In the genomic region with DNA sequence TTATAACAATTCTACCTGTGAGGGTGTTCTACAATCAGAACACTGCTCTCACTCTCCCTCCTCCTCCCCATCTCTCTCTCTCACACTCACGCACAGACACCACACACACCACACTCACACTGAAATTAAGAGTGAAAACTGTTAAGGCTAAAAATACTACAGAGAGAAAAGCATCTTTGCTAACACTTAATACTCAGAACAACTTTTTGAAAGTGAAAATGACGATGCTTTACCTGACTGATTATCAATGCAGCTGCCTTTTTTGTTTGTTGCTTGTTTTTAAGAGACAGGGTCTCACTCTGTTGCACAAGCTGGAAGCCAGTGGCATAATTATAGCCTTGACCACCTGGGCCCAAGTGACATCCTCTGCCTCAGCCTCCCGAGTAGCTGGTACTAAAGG, we compare ENCODE assay signal across 12 cellular contexts.
DNase-seq lines count a peak whose midpoint lies in the region; ATAC-seq and TF ChIP-seq lines count a peak whose summit lies in the region.
"Had no signal": no experiment of that assay in that cellular context is flagged by ENCODE, and none has a peak within 500 bp of the region (broad histone marks: within the 10 kb centered on the region; RNA-seq: fewer than 3 reads in every experiment).

No MANE protein-coding gene starts in this region.

- 78 to 87% methylated on average over 3 of the region's 3 CpGs for WGBS in esophagus squamous epithelium, 2 donors

- CTCF ChIA-PET in RWPE1 (lab: Yijun Ruan, JAX): interaction anchor here (0.6 to 1.0 kb wide), 3 partner anchors 11 to 64 kb away, joined by 3 read pairs; no protein-coding TSS in a partner anchor

- ATAC-seq in GM19452 (IDR thresholded peaks at IDR 0.05; ENCODE audit: unreplicated experiment) (peak; percentile 42), HG02973 (IDR thresholded peaks at IDR 0.05; ENCODE audit: unreplicated experiment) (peak; percentile 47)

- peak overlapping the region; percentile 73 for H3K4me3 ChIP-seq in DOHH2 (ENCODE audit: low read length)
- H3K4me3 ChIP-seq in esophagus squamous epithelium: no peak overlapping the region
- no peak overlapping the region for H3K4me3 ChIP-seq in ascending aorta

- no peaks in the 10 kb centered on the region for H3K27me3 ChIP-seq in DOHH2 (ENCODE audit: control insufficient read depth, low read length)
- no peaks in the 10 kb centered on the region for H3K27me3 ChIP-seq in esophagus squamous epithelium
- H3K27me3 ChIP-seq in ascending aorta: no peaks in the 10 kb centered on the region

- H3K9me3 ChIP-seq in DOHH2 (ENCODE audit: control insufficient read depth, insufficient read depth, low read length) (no peaks in the 10 kb centered on the region; the same call in 1 of the 2 replicates), esophagus squamous epithelium (no peaks in the 10 kb centered on the region), ascending aorta (no peaks in the 10 kb centered on the region)

- H3K27ac ChIP-seq in DOHH2 (ENCODE audit: low read depth, low read length) (peak overlapping the region; percentile 100), RWPE1 (peak overlapping the region; percentile 88), esophagus squamous epithelium (no peak overlapping the region), ascending aorta (peak overlapping the region in 1 of 2 donors; percentile 5)
- H3K27ac ChIP-seq: VCaP had no signal

- DNase-seq in RWPE1 (ENCODE audit: low spot score): no peak
- DNase-seq in NCI-H510A treated with DMSO at 0.1 percent for 48 hours (lab: John Stamatoyannopoulos, UW): no peak
- DNase-seq in NCI-H748 treated with DMSO at 0.1 percent for 48 hours (lab: John Stamatoyannopoulos, UW): no peak
- no peak for DNase-seq in esophagus squamous epithelium (lab: John Stamatoyannopoulos, UW)
- no peak for DNase-seq in ascending aorta (ENCODE audit: low spot score in 2 of 2)
- DNase-seq: activated naive CD8-positive, alpha-beta T cell treated with anti-CD3 and anti-CD28 coated beads, Interleukin-2, amount 10 ng/mL, durations not matched to agents 7 days and 5 days; midbrain; NCI-H2171 had no signal

- peaks cover 81% of the 10 kb centered on the region for H3K4me1 ChIP-seq in DOHH2 (ENCODE audit: control insufficient read depth, low read length)
- peaks cover 0 to 18% (median 0%) of the 10 kb centered on the region in 3 donors for H3K4me1 ChIP-seq in esophagus squamous epithelium
- H3K4me1 ChIP-seq in ascending aorta: peaks cover 0 to 8% of the 10 kb centered on the region in 2 donors

- TF ChIP-seq CTCF in DOHH2 (IDR thresholded peaks at IDR 0.05; ENCODE audit: low read depth, low read length, poor library complexity, severe bottlenecking): no peak
- TF ChIP-seq CTCF in RWPE1 (conservative IDR thresholded peaks at IDR 0.05; ENCODE audit: low read depth): no peak
- TF ChIP-seq CTCF in esophagus squamous epithelium (IDR thresholded peaks at IDR 0.05): no peak
- no peak for TF ChIP-seq CTCF in ascending aorta (IDR thresholded peaks at IDR 0.05)

- intact Hi-C loops in esophagus squamous epithelium (cut with DNase I) (no loop called here), ascending aorta (cut with DNase I) (no loop called here)

- H3K9me2 ChIP-seq in DOHH2 (replicated peaks; ENCODE audit: control insufficient read depth, low read length): no peaks in the 10 kb centered on the region

- peaks cover 38% of the 10 kb centered on the region for H3K79me2 ChIP-seq in DOHH2 (ENCODE audit: control insufficient read depth, low read length)

- no peaks in the 10 kb centered on the region for H4K20me1 ChIP-seq in DOHH2 (ENCODE audit: control insufficient read depth, insufficient read depth, low read depth, low read length)

- no peak for TF ChIP-seq POLR2A in esophagus squamous epithelium (IDR thresholded peaks at IDR 0.05)

- H3K36me3 ChIP-seq in DOHH2 (ENCODE audit: control insufficient read depth, low read length) (peaks cover 25% of the 10 kb centered on the region), esophagus squamous epithelium (no peaks in the 10 kb centered on the region), ascending aorta (no peaks in the 10 kb centered on the region)

- POLR2A ChIA-PET in RWPE1 (lab: Yijun Ruan, JAX; ENCODE audit: low non-redundant PET): no interaction called here

- peak overlapping the region; percentile 94 for H3K4me2 ChIP-seq in DOHH2 (ENCODE audit: low read length)

- peaks cover 46% of the 10 kb centered on the region for H3F3A ChIP-seq in DOHH2 (ENCODE audit: control insufficient read depth, insufficient read depth)

Comparison
In these comparisons a context has a peak if more than half of its experiments do, and no peak if none do; other contexts are left out.
1. H3K27ac ChIP-seq: peak in DOHH2 (single experiment) and RWPE1 (single experiment); none in esophagus squamous epithelium (0 of 4).